20 cellular contexts compared by ENCODE assay signal in the genomic region with DNA sequence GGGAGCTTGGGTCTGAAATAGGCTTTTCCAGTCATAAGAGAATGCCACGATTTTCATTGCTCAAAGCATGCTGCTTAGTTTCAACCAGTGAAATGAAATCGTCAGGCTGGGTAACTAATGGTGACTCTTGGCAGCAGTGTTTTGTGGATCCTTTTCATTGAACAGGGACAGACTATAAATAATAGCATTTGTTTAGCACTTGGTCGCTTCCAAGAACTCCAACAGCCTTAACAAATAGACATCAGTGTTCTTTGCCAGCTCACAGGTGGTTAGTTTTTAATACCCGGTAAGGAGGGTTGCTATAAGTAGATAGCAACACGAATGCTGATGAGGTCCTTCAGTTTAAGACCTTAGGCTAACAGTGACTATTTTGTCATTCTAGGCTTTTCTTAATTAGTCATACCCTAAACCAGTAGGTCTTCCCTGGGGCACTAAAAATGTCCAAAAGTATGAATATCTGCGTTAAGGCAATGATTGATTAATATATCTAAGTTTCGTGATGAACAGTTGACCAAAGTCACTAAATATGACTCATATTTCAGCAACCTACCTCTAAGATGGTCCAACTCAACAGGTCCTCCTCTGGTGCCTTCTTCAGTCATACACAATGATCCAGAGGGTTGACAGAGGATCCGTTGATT. TPM values are rescaled to one million over a fixed set of nuclear protein-coding genes. Genes with fewer than 3 reads are reported as not detected.
DNase-seq lines count a peak whose midpoint lies in the region; ATAC-seq and TF ChIP-seq lines count a peak whose summit lies in the region.
"Had no signal": no experiment of that assay in that cellular context is flagged by ENCODE, and none has a peak within 500 bp of the region (broad histone marks: within the 10 kb centered on the region; RNA-seq: fewer than 3 reads in every experiment).

No MANE protein-coding gene starts in this region.

- no peaks in the 10 kb centered on the region for H3K27me3 ChIP-seq in gastrocnemius medialis

- in situ Hi-C loops in gastrocnemius medialis (cut with MboI; ENCODE audit: low sequenced_read_pairs in 4 of 4) = loop anchor here in 1 of 4 donors (25.0 kb wide), 1 partner anchor 165 kb away; no protein-coding TSS in a partner anchor

- no peak for TF ChIP-seq POLR2A in gastrocnemius medialis (IDR thresholded peaks at IDR 0.05)

- TF ChIP-seq CTCF in gastrocnemius medialis (IDR thresholded peaks at IDR 0.05 in 4 of 5, conservative IDR thresholded peaks at IDR 0.05 in 1 of 5) (no peak), omental fat pad (IDR thresholded peaks at IDR 0.05) (no peak)

- H3K27me3 Mint-ChIP-seq in activated naive CD4-positive, alpha-beta T cell treated with anti-CD3 and anti-CD28 coated beads for 36 hours (ENCODE audit: low read depth) = no peaks in the 10 kb centered on the region

- no peaks in the 10 kb centered on the region for H3K36me3 ChIP-seq in gastrocnemius medialis

- no peak overlapping the region for H3K4me3 ChIP-seq in gastrocnemius medialis

- DNase-seq in DMS153 (lab: John Stamatoyannopoulos, UW) (peak; percentile 65), DMS153 treated with DMSO at 0.1 percent for 48 hours (lab: John Stamatoyannopoulos, UW; ENCODE audit: unreplicated experiment) (no peak), NCI-H345 treated with DMSO at 0.1 percent for 48 hours (lab: John Stamatoyannopoulos, UW; ENCODE audit: unreplicated experiment) (peak; percentile 27), gastrocnemius medialis (peak in 1 of 2 donors; percentile 27), omental fat pad (ENCODE audit: low spot score) (no peak), SK-N-DZ (ENCODE audit: low spot score) (no peak)
- DNase-seq in activated naive CD4-positive, alpha-beta T cell treated with anti-CD3 and anti-CD28 coated beads for 36 hours = no peak
- DNase-seq: GDM1, IMR-90, NCI-H1436 treated with DMSO at 0.1 percent for 48 hours, NCI-H2029, NCI-H526, SHP77, T-cell had no signal

- peaks cover 5% of the 10 kb centered on the region for H3K36me3 Mint-ChIP-seq in activated naive CD4-positive, alpha-beta T cell treated with anti-CD3 and anti-CD28 coated beads for 36 hours (ENCODE audit: low read depth)
- H3K36me3 Mint-ChIP-seq: CD14-positive monocyte, T-cell had no signal

- no peaks in the 10 kb centered on the region for H3K4me1 Mint-ChIP-seq in activated naive CD4-positive, alpha-beta T cell treated with anti-CD3 and anti-CD28 coated beads for 36 hours (ENCODE audit: low read depth)
- H3K4me1 Mint-ChIP-seq: CD14-positive monocyte, T-cell had no signal

- intact Hi-C loops in gastrocnemius medialis (cut with DNase I; ENCODE audit: low total_unique reads) = no loop called here
- intact Hi-C loops in activated naive CD4-positive, alpha-beta T cell treated with anti-CD3 and anti-CD28 coated beads for 36 hours (cut with micrococcal nuclease) = no loop called here

- CTCF ChIA-PET in activated naive CD4-positive, alpha-beta T cell treated with anti-CD3 and anti-CD28 coated beads for 36 hours (lab: Charles Lee) = interaction anchor here (0.6 kb wide), 1 partner anchor 291 kb away, joined by 3 read pairs; no protein-coding TSS in a partner anchor

- H3K9me3 ChIP-seq in gastrocnemius medialis = no peaks in the 10 kb centered on the region

- H3K4me1 ChIP-seq in gastrocnemius medialis = peaks cover 15 to 29% of the 10 kb centered on the region in 2 donors

- H3K9me3 Mint-ChIP-seq in activated naive CD4-positive, alpha-beta T cell treated with anti-CD3 and anti-CD28 coated beads for 36 hours = peaks cover 2% of the 10 kb centered on the region

- no peak overlapping the region for H3K27ac Mint-ChIP-seq in activated naive CD4-positive, alpha-beta T cell treated with anti-CD3 and anti-CD28 coated beads for 36 hours
- H3K27ac Mint-ChIP-seq: CD14-positive monocyte, T-cell had no signal

- H3K27ac ChIP-seq in gastrocnemius medialis = peak overlapping the region in 3 of 4 donors; percentile 31 to 78 (median 56)
- H3K27ac ChIP-seq: 22Rv1 had no signal

- ATAC-seq in HG02973 (IDR thresholded peaks at IDR 0.05; ENCODE audit: unreplicated experiment) (peak; percentile 76), gastrocnemius medialis (peak; percentile 24 to 93), omental fat pad (ENCODE audit: low FRiP score) (no peak)
- ATAC-seq: SK-N-SH treated with all-trans-retinoic acid at 6 μM for 48 hours, T-cell had no signal

- no peak overlapping the region for H3K4me3 Mint-ChIP-seq in activated naive CD4-positive, alpha-beta T cell treated with anti-CD3 and anti-CD28 coated beads for 36 hours
- H3K4me3 Mint-ChIP-seq: CD14-positive monocyte, T-cell had no signal

RNA-seq across cellular contexts. Expression of gene TP63, which starts 15.8 kb away (rescaled TPM):
- total RNA-seq in gastrocnemius medialis = 10 to 100 TPM in 3 of 4 donors, 1 to 10 TPM in 1; 5.2 to 38.8 (median 25.8) TPM
- under 1 TPM in 1 of 2 experiments, not detected in 1; 0.15 TPM for total RNA-seq in activated naive CD4-positive, alpha-beta T cell treated with anti-CD3 and anti-CD28 coated beads for 36 hours
- under 1 TPM in 2 of 4 donors, not detected in 2; 0.19 to 0.24 TPM for total RNA-seq in omental fat pad
- not detected in 2 replicates for polyA plus RNA-seq in SK-N-DZ (2014; cell fraction: cytosol; rRNA removed)
- polyA plus RNA-seq in SK-N-DZ (2014; cell fraction: nucleus; rRNA removed) = 0.09 TPM in 1 of 2 replicates, not detected in the other
- total RNA-seq: H1, IMR-90 had no signal
- polyA plus RNA-seq: AG04450, CD14-positive monocyte, H1, IMR-90 had no signal

Comparison
In these comparisons a context has a peak if more than half of its experiments do, and no peak if none do; other contexts are left out.
1. DNase-seq: peak in DMS153 (single experiment) and NCI-H345 treated with DMSO at 0.1 percent for 48 hours (single experiment); none in DMS153 treated with DMSO at 0.1 percent for 48 hours (single experiment), activated naive CD4-positive, alpha-beta T cell treated with anti-CD3 and anti-CD28 coated beads for 36 hours (single experiment), omental fat pad (single experiment) and SK-N-DZ (single experiment).
2. RNA of gene TP63, which starts 15.8 kb away (total RNA-seq): 5.2 to 38.8 TPM in gastrocnemius medialis; 0.19 to 0.24 TPM in omental fat pad and 0.15 TPM in activated naive CD4-positive, alpha-beta T cell treated with anti-CD3 and anti-CD28 coated beads for 36 hours; every median in the first group is over 4 times any median in the second.